In the genomic region with DNA sequence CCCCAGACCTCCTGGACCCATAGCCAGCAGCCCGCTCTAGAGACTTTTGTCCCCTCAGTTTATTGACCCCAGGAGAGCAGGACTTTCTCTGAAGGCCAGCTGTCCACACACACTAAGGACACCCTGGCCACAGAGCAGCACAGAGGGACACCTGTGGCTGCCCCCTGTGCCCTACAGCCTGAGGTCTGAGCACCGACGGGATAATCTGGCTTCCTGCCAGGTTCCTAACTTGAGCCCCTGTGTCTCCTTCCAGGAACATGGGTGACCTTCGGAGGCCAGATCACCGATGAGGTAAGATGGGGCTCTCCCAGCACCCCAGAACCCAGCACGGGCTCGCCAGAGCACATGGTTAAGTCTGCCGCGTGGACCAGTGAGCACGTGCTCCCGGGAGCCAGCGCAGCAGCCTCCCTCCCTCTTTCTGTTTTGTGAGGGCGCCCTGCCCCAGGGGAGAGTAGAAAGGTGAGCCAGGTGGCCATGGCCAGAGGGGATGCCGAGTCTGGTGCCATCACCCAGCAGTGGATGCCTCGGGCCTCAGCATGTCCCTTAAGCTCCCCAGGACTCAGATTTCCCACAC, we compare ENCODE assay signal across 27 cellular contexts.
"Had no signal": no experiment of that assay in that cellular context is flagged by ENCODE, and none has a peak within 500 bp of the region (broad histone marks: within the 10 kb centered on the region; RNA-seq: fewer than 3 reads in every experiment).

No MANE protein-coding gene starts in this region.

- H3K4me1 ChIP-seq: adrenal gland, body of pancreas, SJCRH30 had no signal

- H3K27ac ChIP-seq: adrenal gland, body of pancreas, cardiac muscle cell, SJCRH30 had no signal

- H3K4me3 ChIP-seq: adrenal gland, body of pancreas, cardiac muscle cell, MG63, SJCRH30 had no signal

- H3K27me3 ChIP-seq: adrenal gland, body of pancreas, cardiac muscle cell, MG63 had no signal

- DNase-seq: activated CD4-positive, alpha-beta T cell treated with anti-CD3 and anti-CD28 coated beads for 48 hours; activated CD4-positive, alpha-beta T cell treated with anti-CD3 and anti-CD28 coated beads, Interleukin-2, amount 50 U/mL, for 4 hours; activated CD4-positive, CD25-positive, alpha-beta regulatory T cell treated with anti-CD3 and anti-CD28 coated beads, Interleukin-2, amount 50 U/mL, for 72 hours; activated CD8-positive, alpha-beta memory T cell treated with anti-CD3 and anti-CD28 coated beads, Interleukin-2, amount 10 ng/mL, durations not matched to agents 7 days and 5 days; activated CD8-positive, alpha-beta T cell treated with anti-CD3 and anti-CD28 coated beads, Interleukin-2, amount 10 ng/mL, durations not matched to agents 7 days and 5 days; activated gamma-delta T cell; activated naive CD4-positive, alpha-beta T cell treated with anti-CD3 and anti-CD28 coated beads for 36 hours; activated naive CD8-positive, alpha-beta T cell treated with anti-CD3 and anti-CD28 coated beads, Interleukin-2, amount 10 ng/mL, durations not matched to agents 7 days and 5 days; activated T-cell treated with anti-CD3 and anti-CD28 coated beads, Interleukin-2, amount 50 U/mL, for 48 hours; adrenal gland; aorta; body of pancreas; MG63; NCI-H1105; NCI-H1436; NCI-H1694 treated with DMSO at 0.1 percent for 48 hours; NCI-H2029 treated with DMSO at 0.1 percent for 48 hours; NCI-H345; NCI-H510A; NCI-H526 treated with DMSO at 0.1 percent for 48 hours; NCI-H82; Right ventricle myocardium superior; SJCRH30; SK-N-SH; T-helper 1 cell had no signal

- H3K36me3 ChIP-seq: adrenal gland, cardiac muscle cell, MG63, SJCRH30 had no signal

- ATAC-seq: activated CD8-positive, alpha-beta memory T cell treated with anti-CD3 and anti-CD28 coated beads, Interleukin-2, amount 10 ng/mL, durations not matched to agents 7 days and 5 days; activated CD8-positive, alpha-beta T cell treated with anti-CD3 and anti-CD28 coated beads, Interleukin-2, amount 10 ng/mL, durations not matched to agents 7 days and 5 days; activated T-helper 17 cell treated with anti-CD3 and anti-CD28 coated beads, Interleukin-2, amount 50 U/mL, for 72 hours; body of pancreas had no signal

- H3K9ac ChIP-seq: SK-N-SH had no signal

- H3K4me2 ChIP-seq: SK-N-SH had no signal

- H3K9me3 ChIP-seq: adrenal gland, body of pancreas, MG63, SJCRH30, SK-N-SH had no signal
